19 cellular contexts compared by ENCODE assay signal in genomic region chr5:167794121-167794520, GRCh38.
DNase-seq lines count a peak whose midpoint lies in the region; ATAC-seq, FAIRE-seq and TF ChIP-seq lines count a peak whose summit lies in the region.
"Had no signal": no experiment of that assay in that cellular context is flagged by ENCODE, and none has a peak within 500 bp of the region (broad histone marks: within the 10 kb centered on the region; RNA-seq: fewer than 3 reads in every experiment).

No MANE protein-coding gene starts in this region.

- no peaks in the 10 kb centered on the region for H4K20me1 ChIP-seq in astrocyte (ENCODE audit: insufficient read depth, low read length)

- H3K79me2 ChIP-seq in astrocyte (ENCODE audit: insufficient read depth, low read length), result no peaks in the 10 kb centered on the region

- no peak overlapping the region for H3K27ac Mint-ChIP-seq in astrocyte (ENCODE audit: unreplicated experiment)
- H3K27ac Mint-ChIP-seq: CD4-positive, alpha-beta T cell; H9; IgD-negative memory B cell had no signal

- CTCF ChIA-PET in HEK293 (lab: Yijun Ruan, JAX), result no interaction called here

- no peaks in the 10 kb centered on the region for H3K9me3 Mint-ChIP-seq in astrocyte (ENCODE audit: unreplicated experiment)
- H3K9me3 Mint-ChIP-seq: CD4-positive, alpha-beta T cell; H9; IgD-negative memory B cell had no signal

- H3K27ac ChIP-seq in HEK293 (ENCODE audit: extremely low read depth, low read depth, low read length) (no peak overlapping the region), astrocyte (ENCODE audit: low read depth, low read length) (no peak overlapping the region), pancreas (peak overlapping the region in 1 of 4 donors; percentile 29)
- H3K27ac ChIP-seq: C4-2B had no signal

- peaks cover 2% of the 10 kb centered on the region for H3K36me3 Mint-ChIP-seq in astrocyte (ENCODE audit: low read depth, unreplicated experiment)
- H3K36me3 Mint-ChIP-seq: IgD-negative memory B cell had no signal

- no peaks in the 10 kb centered on the region for H3K27me3 Mint-ChIP-seq in astrocyte (ENCODE audit: low read depth, unreplicated experiment)
- H3K27me3 Mint-ChIP-seq: CD4-positive, alpha-beta T cell; IgD-negative memory B cell had no signal

- H3K9ac ChIP-seq in astrocyte (ENCODE audit: low read length), result no peak overlapping the region

- H3K4me3 Mint-ChIP-seq in astrocyte (ENCODE audit: unreplicated experiment), result no peak overlapping the region
- H3K4me3 Mint-ChIP-seq: CD4-positive, alpha-beta T cell; H9; IgD-negative memory B cell had no signal

- H3K4me1 Mint-ChIP-seq in astrocyte (ENCODE audit: low read depth, unreplicated experiment), result peaks cover 21% of the 10 kb centered on the region
- H3K4me1 Mint-ChIP-seq: IgD-negative memory B cell had no signal

- H3K9me3 ChIP-seq in HEK293 (ENCODE audit: control insufficient read depth, insufficient read depth, low read depth, low read length) (no peaks in the 10 kb centered on the region), astrocyte (ENCODE audit: insufficient read depth, low read depth, low read length) (no peaks in the 10 kb centered on the region), pancreas (no peaks in the 10 kb centered on the region)
- H3K9me3 ChIP-seq: Caco-2 had no signal

- in situ Hi-C loops in GM13977 (cut with MboI; ENCODE audit: low pct_unique_long_range_greater_than_20kb, low sequenced_read_pairs, unreplicated experiment), result no loop called here

- POLR2A ChIA-PET in HEK293 (lab: Yijun Ruan, JAX), result interaction anchor here (0.7 kb wide), 1 partner anchor 1086 kb away, joined by 3 read pairs; no protein-coding TSS in a partner anchor

- no peak overlapping the region for H2AFZ ChIP-seq in astrocyte (ENCODE audit: low read depth, low read length)

- 9 to 12% methylated on average over 4 of the region's 4 CpGs for WGBS in pancreas, 2 donors

- no peaks in the 10 kb centered on the region for H3K27me3 ChIP-seq in astrocyte (ENCODE audit: insufficient read depth, low read length)
- no peaks in the 10 kb centered on the region for H3K27me3 ChIP-seq in pancreas

- H3K36me3 ChIP-seq in HEK293 (ENCODE audit: control insufficient read depth in 2 of 2, insufficient read depth in 1 of 2, low read length in 2 of 2), result no peaks in the 10 kb centered on the region
- no peaks in the 10 kb centered on the region for H3K36me3 ChIP-seq in astrocyte (ENCODE audit: insufficient read depth, low read length)
- no peaks in the 10 kb centered on the region for H3K36me3 ChIP-seq in pancreas

- ATAC-seq in left lobe of liver (peak; percentile 67), pancreas (peak; percentile 73 to 85 (median 81))

- H3K4me1 ChIP-seq in HEK293 (ENCODE audit: control insufficient read depth, insufficient read depth, low read length) (no peaks in the 10 kb centered on the region), astrocyte (ENCODE audit: insufficient read depth, low read length) (peaks cover 5% of the 10 kb centered on the region), pancreas (peaks cover 10 to 17% (median 13%) of the 10 kb centered on the region in 3 donors)
- H3K4me1 ChIP-seq: Caco-2 had no signal

- no peak overlapping the region for H3K4me2 ChIP-seq in astrocyte (ENCODE audit: low read length)

- H3K4me3 ChIP-seq in HEK293 (ENCODE audit: low read depth, low read length), result no peak overlapping the region
- H3K4me3 ChIP-seq in astrocyte (ENCODE audit: insufficient read depth, low read depth, low read length), result no peak overlapping the region
- H3K4me3 ChIP-seq in pancreas, result no peak overlapping the region

- FAIRE-seq in astrocyte (lab: Jason Lieb, UNC) (peak; percentile 70), pancreas (lab: Jason Lieb, UNC) (no peak), frontal cortex (lab: Jason Lieb, UNC) (no peak)
- FAIRE-seq: D721Med, G401.6, GM12891, GM18507, H1, HTR-8/SVneo had no signal

- DNase-seq in astrocyte (ENCODE audit: low read depth) (no peak), left lobe of liver (ENCODE audit: low spot score) (no peak), pancreas (no peak), GM13977 (ENCODE audit: low spot score) (no peak), frontal cortex (ENCODE audit: low spot score in 2 of 2) (no peak), LoVo (ENCODE audit: low spot score) (no peak)
- DNase-seq: Caco-2; CD4-positive, alpha-beta T cell; H9; KBM-7 had no signal

- no peak for TF ChIP-seq CTCF in HEK293 (tag by site-specific recombination; IDR thresholded peaks at IDR 0.05)
- no peak for TF ChIP-seq CTCF in astrocyte (IDR thresholded peaks at IDR 0.05; ENCODE audit: insufficient read depth, low read depth, low read length)
- TF ChIP-seq CTCF in pancreas (IDR thresholded peaks at IDR 0.05), result no peak
- no peak for TF ChIP-seq CTCF in GM13977 (IDR thresholded peaks at IDR 0.05; ENCODE audit: extremely low read depth, insufficient read depth, missing control alignments)

- intact Hi-C loops in pancreas (cut with DNase I), result no loop called here

TF ChIP-seq in HEK293, 187 proteins besides CTCF, POLR2A, EP300 and RAD21:
- 0 out of 2 replicates have a peak, but pooled peaks have one; percentile 11 for TF ChIP-seq SCRT2 (tag by site-specific recombination; IDR thresholded peaks at IDR 0.05)
- TF ChIP-seq ZNF16 (tag by site-specific recombination; IDR thresholded peaks at IDR 0.05; ENCODE audit: low read depth), result no peak
- TF ChIP-seq ZNF324 (tag by site-specific recombination; IDR thresholded peaks at IDR 0.05), result no peak
- no peak for TF ChIP-seq ZNF169 (tag by site-specific recombination; IDR thresholded peaks at IDR 0.05)
